1 cellular context compared by ENCODE assay signal in the genomic region with DNA sequence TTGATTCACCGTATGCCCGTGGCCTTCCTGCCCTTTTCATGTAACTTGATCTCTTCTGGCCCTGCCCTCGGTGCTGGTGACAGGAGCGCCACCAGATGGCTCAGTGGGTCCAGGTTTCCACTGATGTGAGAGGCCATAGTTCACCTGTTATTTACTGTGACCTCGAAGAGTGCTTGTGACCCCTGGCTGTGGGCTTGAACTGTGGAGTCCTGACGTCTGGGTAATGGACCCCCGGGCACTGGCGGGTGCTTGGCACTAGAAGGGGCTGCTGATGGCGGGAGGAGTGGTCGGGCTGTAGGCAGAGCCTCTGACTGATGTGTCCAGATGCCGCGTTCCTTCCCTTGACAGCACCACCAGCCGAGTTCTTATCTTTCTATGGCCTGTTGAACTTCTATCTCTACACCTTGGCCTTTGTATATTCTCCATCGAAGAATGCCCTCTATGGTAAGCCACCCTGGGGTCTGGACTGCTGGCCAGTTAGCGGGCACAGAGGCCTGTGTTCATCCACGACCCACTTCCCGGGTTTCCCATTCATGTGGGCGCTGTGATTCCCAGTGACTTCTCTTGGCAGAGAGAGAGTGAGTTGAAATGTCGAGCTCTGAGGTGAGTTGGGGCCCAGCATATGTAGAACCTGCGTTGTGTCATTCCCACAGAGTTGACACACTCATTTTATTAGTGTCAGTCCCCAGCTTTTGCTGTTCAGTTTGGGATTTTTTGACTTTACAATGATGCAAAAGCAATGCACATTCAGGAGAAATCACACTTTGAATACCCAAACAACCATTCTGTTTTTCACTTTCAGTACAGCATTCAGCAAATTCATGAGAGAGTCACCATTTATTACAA.
A peak's percentile ranks its signal among the peaks of the same experiment; 100 is the strongest.
TF ChIP-seq lines count a peak whose summit lies in the region.

No MANE protein-coding gene starts in this region.

TF ChIP-seq in HepG2, 621 proteins besides CTCF, POLR2A, EP300 and RAD21 (continued from another document and continues in another):
- TF ChIP-seq GABPA (IDR thresholded peaks at IDR 0.05; ENCODE audit: low read depth, low read length) (no peak), GABPA (CRISPR knock-in tag; IDR thresholded peaks at IDR 0.05; ENCODE audit: low read depth) (0 out of 2 replicates have a peak, but pooled peaks have one; percentile 16), CCDC6 (CRISPR knock-in tag; IDR thresholded peaks at IDR 0.05) (no peak), CBX1 (IDR thresholded peaks at IDR 0.05; ENCODE audit: low read depth) (no peak), FOXK2 (IDR thresholded peaks at IDR 0.05) (no peak), MIXL1 (CRISPR knock-in tag; IDR thresholded peaks at IDR 0.05) (peak; percentile 21; the same call in 1 of the 2 replicates), PRMT3 (CRISPR knock-in tag; IDR thresholded peaks at IDR 0.05; ENCODE audit: borderline replicate concordance, low read depth) (no peak), ZNF569 (CRISPR knock-in tag; IDR thresholded peaks at IDR 0.05; ENCODE audit: borderline replicate concordance) (no peak), SALL1 (CRISPR knock-in tag; IDR thresholded peaks at IDR 0.05) (peak; percentile 72; the same call in 1 of the 2 replicates), YEATS2 (CRISPR knock-in tag; IDR thresholded peaks at IDR 0.05; ENCODE audit: borderline replicate concordance) (0 out of 2 replicates have a peak, but pooled peaks have one; percentile 27), NFKB2 (CRISPR knock-in tag; IDR thresholded peaks at IDR 0.05; ENCODE audit: borderline replicate concordance) (peak; percentile 65; the same call in 1 of the 2 replicates), FOXO1 (CRISPR knock-in tag; IDR thresholded peaks at IDR 0.05) (peak; percentile 50; the same call in 1 of the 2 replicates), HOXA3 (CRISPR knock-in tag; IDR thresholded peaks at IDR 0.05) (peak; percentile 79; the same call in 1 of the 2 replicates), DMAP1 (CRISPR knock-in tag; IDR thresholded peaks at IDR 0.05) (no peak), ZNF563 (CRISPR knock-in tag; IDR thresholded peaks at IDR 0.05) (peak; percentile 27; the same call in 1 of the 2 replicates), SAP130 (CRISPR knock-in tag; IDR thresholded peaks at IDR 0.05; ENCODE audit: low read depth) (peak; percentile 60), ZNF776 (CRISPR knock-in tag; IDR thresholded peaks at IDR 0.05) (no peak), KMT2A (CRISPR knock-in tag; IDR thresholded peaks at IDR 0.05) (0 out of 2 replicates have a peak, but pooled peaks have one; percentile 26), TOPORS (CRISPR knock-in tag; IDR thresholded peaks at IDR 0.05) (no peak), THAP11 (CRISPR knock-in tag; IDR thresholded peaks at IDR 0.05) (peak; percentile 30; the same call in 1 of the 2 replicates), GTF2F1 (IDR thresholded peaks at IDR 0.05; ENCODE audit: low read length) (no peak), MIER3 (CRISPR knock-in tag; IDR thresholded peaks at IDR 0.05; ENCODE audit: borderline replicate concordance) (0 out of 2 replicates have a peak, but pooled peaks have one; percentile 25), REPIN1 (CRISPR knock-in tag; IDR thresholded peaks at IDR 0.05; ENCODE audit: borderline replicate concordance, low read depth) (peak; percentile 39; the same call in 1 of the 2 replicates), ZNF501 (CRISPR knock-in tag; IDR thresholded peaks at IDR 0.05) (0 out of 2 replicates have a peak, but pooled peaks have one; percentile 24), ZNF326 (CRISPR knock-in tag; IDR thresholded peaks at IDR 0.05; ENCODE audit: borderline replicate concordance) (no peak), ZNF382 (CRISPR knock-in tag; IDR thresholded peaks at IDR 0.05; ENCODE audit: borderline replicate concordance) (no peak), ZNF451 (CRISPR knock-in tag; IDR thresholded peaks at IDR 0.05) (no peak), MAF1 (CRISPR knock-in tag; IDR thresholded peaks at IDR 0.05; ENCODE audit: borderline replicate concordance) (no peak), ATM (IDR thresholded peaks at IDR 0.05; ENCODE audit: borderline replicate concordance) (no peak), ATF7 (IDR thresholded peaks at IDR 0.05) (no peak), ATF7 (CRISPR knock-in tag; IDR thresholded peaks at IDR 0.05) (0 out of 2 replicates have a peak, but pooled peaks have one; percentile 38)
- TF ChIP-seq, protein P1, sequence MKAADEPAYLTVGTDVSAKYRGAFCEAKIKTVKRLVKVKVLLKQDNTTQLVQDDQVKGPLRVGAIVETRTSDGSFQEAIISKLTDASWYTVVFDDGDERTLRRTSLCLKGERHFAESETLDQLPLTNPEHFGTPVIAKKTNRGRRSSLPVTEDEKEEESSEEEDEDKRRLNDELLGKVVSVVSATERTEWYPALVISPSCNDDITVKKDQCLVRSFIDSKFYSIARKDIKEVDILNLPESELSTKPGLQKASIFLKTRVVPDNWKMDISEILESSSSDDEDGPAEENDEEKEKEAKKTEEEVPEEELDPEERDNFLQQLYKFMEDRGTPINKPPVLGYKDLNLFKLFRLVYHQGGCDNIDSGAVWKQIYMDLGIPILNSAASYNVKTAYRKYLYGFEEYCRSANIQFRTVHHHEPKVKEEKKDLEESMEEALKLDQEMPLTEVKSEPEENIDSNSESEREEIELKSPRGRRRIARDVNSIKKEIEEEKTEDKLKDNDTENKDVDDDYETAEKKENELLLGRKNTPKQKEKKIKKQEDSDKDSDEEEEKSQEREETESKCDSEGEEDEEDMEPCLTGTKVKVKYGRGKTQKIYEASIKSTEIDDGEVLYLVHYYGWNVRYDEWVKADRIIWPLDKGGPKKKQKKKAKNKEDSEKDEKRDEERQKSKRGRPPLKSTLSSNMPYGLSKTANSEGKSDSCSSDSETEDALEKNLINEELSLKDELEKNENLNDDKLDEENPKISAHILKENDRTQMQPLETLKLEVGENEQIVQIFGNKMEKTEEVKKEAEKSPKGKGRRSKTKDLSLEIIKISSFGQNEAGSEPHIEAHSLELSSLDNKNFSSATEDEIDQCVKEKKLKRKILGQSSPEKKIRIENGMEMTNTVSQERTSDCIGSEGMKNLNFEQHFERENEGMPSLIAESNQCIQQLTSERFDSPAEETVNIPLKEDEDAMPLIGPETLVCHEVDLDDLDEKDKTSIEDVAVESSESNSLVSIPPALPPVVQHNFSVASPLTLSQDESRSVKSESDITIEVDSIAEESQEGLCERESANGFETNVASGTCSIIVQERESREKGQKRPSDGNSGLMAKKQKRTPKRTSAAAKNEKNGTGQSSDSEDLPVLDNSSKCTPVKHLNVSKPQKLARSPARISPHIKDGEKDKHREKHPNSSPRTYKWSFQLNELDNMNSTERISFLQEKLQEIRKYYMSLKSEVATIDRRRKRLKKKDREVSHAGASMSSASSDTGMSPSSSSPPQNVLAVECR (CRISPR knock-in tag; IDR thresholded peaks at IDR 0.05; ENCODE audit: borderline replicate concordance): peak; percentile 38; the same call in 1 of the 2 replicates
- TF ChIP-seq, protein P2, sequence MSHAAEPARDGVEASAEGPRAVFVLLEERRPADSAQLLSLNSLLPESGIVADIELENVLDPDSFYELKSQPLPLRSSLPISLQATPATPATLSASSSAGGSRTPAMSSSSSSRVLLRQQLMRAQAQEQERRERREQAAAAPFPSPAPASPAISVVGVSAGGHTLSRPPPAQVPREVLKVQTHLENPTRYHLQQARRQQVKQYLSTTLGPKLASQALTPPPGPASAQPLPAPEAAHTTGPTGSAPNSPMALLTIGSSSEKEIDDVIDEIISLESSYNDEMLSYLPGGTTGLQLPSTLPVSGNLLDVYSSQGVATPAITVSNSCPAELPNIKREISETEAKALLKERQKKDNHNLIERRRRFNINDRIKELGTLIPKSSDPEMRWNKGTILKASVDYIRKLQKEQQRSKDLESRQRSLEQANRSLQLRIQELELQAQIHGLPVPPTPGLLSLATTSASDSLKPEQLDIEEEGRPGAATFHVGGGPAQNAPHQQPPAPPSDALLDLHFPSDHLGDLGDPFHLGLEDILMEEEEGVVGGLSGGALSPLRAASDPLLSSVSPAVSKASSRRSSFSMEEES (CRISPR knock-in tag; IDR thresholded peaks at IDR 0.05): no peak
- TF ChIP-seq, protein P3, sequence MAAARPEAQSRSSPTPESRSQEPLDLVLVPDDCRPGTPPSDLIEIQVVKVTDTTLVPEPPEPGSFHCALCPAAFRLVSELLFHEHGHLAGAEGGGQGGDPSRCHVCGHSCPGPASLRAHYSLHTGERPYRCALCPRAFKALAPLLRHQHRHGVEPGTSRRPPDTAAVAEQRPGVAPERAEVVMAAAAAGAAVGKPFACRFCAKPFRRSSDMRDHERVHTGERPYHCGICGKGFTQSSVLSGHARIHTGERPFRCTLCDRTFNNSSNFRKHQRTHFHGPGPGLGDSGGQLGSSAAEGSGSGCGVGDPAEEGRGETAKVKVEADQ (CRISPR knock-in tag; IDR thresholded peaks at IDR 0.05; ENCODE audit: borderline replicate concordance): no peak
- TF ChIP-seq, protein P4, sequence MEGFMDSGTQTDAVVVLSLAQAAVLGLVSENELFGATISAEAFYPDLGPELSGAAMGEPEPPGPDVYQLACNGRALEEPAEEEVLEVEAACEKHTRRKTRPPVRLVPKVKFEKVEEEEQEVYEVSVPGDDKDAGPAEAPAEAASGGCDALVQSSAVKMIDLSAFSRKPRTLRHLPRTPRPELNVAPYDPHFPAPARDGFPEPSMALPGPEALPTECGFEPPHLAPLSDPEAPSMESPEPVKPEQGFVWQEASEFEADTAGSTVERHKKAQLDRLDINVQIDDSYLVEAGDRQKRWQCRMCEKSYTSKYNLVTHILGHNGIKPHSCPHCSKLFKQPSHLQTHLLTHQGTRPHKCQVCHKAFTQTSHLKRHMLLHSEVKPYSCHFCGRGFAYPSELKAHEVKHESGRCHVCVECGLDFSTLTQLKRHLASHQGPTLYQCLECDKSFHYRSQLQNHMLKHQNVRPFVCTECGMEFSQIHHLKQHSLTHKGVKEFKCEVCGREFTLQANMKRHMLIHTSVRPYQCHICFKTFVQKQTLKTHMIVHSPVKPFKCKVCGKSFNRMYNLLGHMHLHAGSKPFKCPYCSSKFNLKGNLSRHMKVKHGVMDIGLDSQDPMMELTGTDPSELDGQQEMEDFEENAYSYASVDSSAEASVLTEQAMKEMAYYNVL (CRISPR knock-in tag; IDR thresholded peaks at IDR 0.05; ENCODE audit: borderline replicate concordance): peak; percentile 75; the same call in 1 of the 2 replicates
- TF ChIP-seq, protein P5, sequence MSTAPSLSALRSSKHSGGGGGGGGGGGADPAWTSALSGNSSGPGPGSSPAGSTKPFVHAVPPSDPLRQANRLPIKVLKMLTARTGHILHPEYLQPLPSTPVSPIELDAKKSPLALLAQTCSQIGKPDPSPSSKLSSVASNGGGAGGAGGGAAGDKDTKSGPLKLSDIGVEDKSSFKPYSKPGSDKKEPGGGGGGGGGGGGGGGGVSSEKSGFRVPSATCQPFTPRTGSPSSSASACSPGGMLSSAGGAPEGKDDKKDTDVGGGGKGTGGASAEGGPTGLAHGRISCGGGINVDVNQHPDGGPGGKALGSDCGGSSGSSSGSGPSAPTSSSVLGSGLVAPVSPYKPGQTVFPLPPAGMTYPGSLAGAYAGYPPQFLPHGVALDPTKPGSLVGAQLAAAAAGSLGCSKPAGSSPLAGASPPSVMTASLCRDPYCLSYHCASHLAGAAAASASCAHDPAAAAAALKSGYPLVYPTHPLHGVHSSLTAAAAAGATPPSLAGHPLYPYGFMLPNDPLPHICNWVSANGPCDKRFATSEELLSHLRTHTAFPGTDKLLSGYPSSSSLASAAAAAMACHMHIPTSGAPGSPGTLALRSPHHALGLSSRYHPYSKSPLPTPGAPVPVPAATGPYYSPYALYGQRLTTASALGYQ (CRISPR knock-in tag; IDR thresholded peaks at IDR 0.05): no peak
- TF ChIP-seq, protein P6, sequence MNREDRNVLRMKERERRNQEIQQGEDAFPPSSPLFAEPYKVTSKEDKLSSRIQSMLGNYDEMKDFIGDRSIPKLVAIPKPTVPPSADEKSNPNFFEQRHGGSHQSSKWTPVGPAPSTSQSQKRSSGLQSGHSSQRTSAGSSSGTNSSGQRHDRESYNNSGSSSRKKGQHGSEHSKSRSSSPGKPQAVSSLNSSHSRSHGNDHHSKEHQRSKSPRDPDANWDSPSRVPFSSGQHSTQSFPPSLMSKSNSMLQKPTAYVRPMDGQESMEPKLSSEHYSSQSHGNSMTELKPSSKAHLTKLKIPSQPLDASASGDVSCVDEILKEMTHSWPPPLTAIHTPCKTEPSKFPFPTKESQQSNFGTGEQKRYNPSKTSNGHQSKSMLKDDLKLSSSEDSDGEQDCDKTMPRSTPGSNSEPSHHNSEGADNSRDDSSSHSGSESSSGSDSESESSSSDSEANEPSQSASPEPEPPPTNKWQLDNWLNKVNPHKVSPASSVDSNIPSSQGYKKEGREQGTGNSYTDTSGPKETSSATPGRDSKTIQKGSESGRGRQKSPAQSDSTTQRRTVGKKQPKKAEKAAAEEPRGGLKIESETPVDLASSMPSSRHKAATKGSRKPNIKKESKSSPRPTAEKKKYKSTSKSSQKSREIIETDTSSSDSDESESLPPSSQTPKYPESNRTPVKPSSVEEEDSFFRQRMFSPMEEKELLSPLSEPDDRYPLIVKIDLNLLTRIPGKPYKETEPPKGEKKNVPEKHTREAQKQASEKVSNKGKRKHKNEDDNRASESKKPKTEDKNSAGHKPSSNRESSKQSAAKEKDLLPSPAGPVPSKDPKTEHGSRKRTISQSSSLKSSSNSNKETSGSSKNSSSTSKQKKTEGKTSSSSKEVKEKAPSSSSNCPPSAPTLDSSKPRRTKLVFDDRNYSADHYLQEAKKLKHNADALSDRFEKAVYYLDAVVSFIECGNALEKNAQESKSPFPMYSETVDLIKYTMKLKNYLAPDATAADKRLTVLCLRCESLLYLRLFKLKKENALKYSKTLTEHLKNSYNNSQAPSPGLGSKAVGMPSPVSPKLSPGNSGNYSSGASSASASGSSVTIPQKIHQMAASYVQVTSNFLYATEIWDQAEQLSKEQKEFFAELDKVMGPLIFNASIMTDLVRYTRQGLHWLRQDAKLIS (CRISPR knock-in tag; IDR thresholded peaks at IDR 0.05): no peak
- TF ChIP-seq, protein P7, sequence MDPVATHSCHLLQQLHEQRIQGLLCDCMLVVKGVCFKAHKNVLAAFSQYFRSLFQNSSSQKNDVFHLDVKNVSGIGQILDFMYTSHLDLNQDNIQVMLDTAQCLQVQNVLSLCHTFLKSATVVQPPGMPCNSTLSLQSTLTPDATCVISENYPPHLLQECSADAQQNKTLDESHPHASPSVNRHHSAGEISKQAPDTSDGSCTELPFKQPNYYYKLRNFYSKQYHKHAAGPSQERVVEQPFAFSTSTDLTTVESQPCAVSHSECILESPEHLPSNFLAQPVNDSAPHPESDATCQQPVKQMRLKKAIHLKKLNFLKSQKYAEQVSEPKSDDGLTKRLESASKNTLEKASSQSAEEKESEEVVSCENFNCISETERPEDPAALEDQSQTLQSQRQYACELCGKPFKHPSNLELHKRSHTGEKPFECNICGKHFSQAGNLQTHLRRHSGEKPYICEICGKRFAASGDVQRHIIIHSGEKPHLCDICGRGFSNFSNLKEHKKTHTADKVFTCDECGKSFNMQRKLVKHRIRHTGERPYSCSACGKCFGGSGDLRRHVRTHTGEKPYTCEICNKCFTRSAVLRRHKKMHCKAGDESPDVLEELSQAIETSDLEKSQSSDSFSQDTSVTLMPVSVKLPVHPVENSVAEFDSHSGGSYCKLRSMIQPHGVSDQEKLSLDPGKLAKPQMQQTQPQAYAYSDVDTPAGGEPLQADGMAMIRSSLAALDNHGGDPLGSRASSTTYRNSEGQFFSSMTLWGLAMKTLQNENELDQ (CRISPR knock-in tag; IDR thresholded peaks at IDR 0.05; ENCODE audit: borderline replicate concordance): no peak
- TF ChIP-seq, protein P8, sequence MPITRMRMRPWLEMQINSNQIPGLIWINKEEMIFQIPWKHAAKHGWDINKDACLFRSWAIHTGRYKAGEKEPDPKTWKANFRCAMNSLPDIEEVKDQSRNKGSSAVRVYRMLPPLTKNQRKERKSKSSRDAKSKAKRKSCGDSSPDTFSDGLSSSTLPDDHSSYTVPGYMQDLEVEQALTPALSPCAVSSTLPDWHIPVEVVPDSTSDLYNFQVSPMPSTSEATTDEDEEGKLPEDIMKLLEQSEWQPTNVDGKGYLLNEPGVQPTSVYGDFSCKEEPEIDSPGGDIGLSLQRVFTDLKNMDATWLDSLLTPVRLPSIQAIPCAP (CRISPR knock-in tag; IDR thresholded peaks at IDR 0.05; ENCODE audit: low read depth): no peak
